In the genomic region with DNA sequence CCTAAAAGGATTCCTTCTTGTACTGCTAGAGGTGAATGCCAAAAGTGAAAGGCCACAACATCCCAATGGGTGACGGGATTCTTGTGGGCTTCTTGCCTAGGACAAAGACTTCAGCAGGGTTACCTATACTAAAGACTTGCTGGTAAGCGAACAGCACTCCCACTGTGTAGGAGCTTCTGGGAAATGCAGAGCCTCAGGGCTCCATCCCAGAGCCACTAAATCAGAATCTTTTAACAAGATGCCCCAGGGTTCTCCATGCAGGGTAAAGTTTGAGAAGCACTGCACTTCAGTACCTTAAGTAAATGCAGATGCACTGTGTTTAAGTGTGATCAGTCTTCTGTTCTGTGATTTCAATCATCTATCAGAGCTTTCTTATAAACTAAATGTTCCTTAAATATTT, we compare ENCODE assay signal across 18 cellular contexts.
DNase-seq lines count a peak whose midpoint lies in the region; ATAC-seq and TF ChIP-seq lines count a peak whose summit lies in the region.
"Had no signal": no experiment of that assay in that cellular context is flagged by ENCODE, and none has a peak within 500 bp of the region (broad histone marks: within the 10 kb centered on the region; RNA-seq: fewer than 3 reads in every experiment).

No MANE protein-coding gene starts in this region.

- H3K27ac ChIP-seq in right cardiac atrium (ENCODE audit: low read length) = peak overlapping the region; percentile 53
- peak overlapping the region in 3 of 12 donors; percentile 30 to 47 (median 39) for H3K27ac ChIP-seq in heart left ventricle
- no peak overlapping the region for H3K27ac ChIP-seq in mesendoderm (ENCODE audit: low read depth, low read length)
- H3K27ac ChIP-seq: BLaER1, Peyer's patch had no signal

- H3K4ac ChIP-seq in mesendoderm (ENCODE audit: low read depth, low read length) = no peak overlapping the region

- intact Hi-C loops in right cardiac atrium (cut with DNase I) = loop anchor here in 1 of 4 donors (10.0 kb wide), 1 partner anchor 106 kb away; no protein-coding TSS in a partner anchor
- intact Hi-C loops in heart left ventricle (cut with DNase I) = loop anchor here in 4 of 10 donors (2.0 to 10.0 kb wide), 3 partner anchors 16 to 106 kb away; no protein-coding TSS in a partner anchor

- H3K4me2 ChIP-seq in mesendoderm (ENCODE audit: low read length) = no peak overlapping the region
- H3K4me2 ChIP-seq: BLaER1 had no signal

- H3K18ac ChIP-seq in mesendoderm (ENCODE audit: low read length) = no peak overlapping the region

- H3K27me3 ChIP-seq in right cardiac atrium (ENCODE audit: control insufficient read depth, insufficient read depth) (no peaks in the 10 kb centered on the region), heart left ventricle (no peaks in the 10 kb centered on the region), mesendoderm (ENCODE audit: insufficient read depth, low read length, poor library complexity) (no peaks in the 10 kb centered on the region)
- H3K27me3 ChIP-seq: BLaER1, Peyer's patch had no signal

- no peak overlapping the region for H3K9ac ChIP-seq in mesendoderm (ENCODE audit: low read length)
- H3K9ac ChIP-seq: BLaER1 had no signal

- H2BK120ac ChIP-seq in mesendoderm (ENCODE audit: low read depth, low read length) = no peak overlapping the region

- POLR2A ChIA-PET in WTC11 (lab: Charles Lee) = no interaction called here

- H3K79me1 ChIP-seq in mesendoderm (ENCODE audit: low read length) = no peaks in the 10 kb centered on the region

- no peaks in the 10 kb centered on the region for H3K9me3 ChIP-seq in right cardiac atrium (ENCODE audit: control insufficient read depth, low read length)
- peaks cover 0 to 14% (median 9%) of the 10 kb centered on the region in 12 donors for H3K9me3 ChIP-seq in heart left ventricle
- H3K9me3 ChIP-seq: HAP-1, Peyer's patch had no signal

- no peak overlapping the region for H4K5ac ChIP-seq in mesendoderm (ENCODE audit: low read length)

- peaks cover 7% of the 10 kb centered on the region; the same call in 1 of the 2 replicates for H3K4me1 Mint-ChIP-seq in WTC11

- no peak overlapping the region for H2BK5ac ChIP-seq in mesendoderm (ENCODE audit: low read length)

- no peaks in the 10 kb centered on the region for H3K79me2 ChIP-seq in mesendoderm (ENCODE audit: control insufficient read depth, insufficient read depth, low read length)

- no peak for TF ChIP-seq CTCF in heart left ventricle (IDR thresholded peaks at IDR 0.05)
- TF ChIP-seq CTCF in WTC11 (IDR thresholded peaks at IDR 0.05) = no peak

- H2AK5ac ChIP-seq in mesendoderm (ENCODE audit: low read length) = no peak overlapping the region

- H3K23ac ChIP-seq in mesendoderm (ENCODE audit: low read length) = no peak overlapping the region

- H3K36me3 ChIP-seq in heart left ventricle (peaks cover 0 to 21% (median 0%) of the 10 kb centered on the region in 9 donors), mesendoderm (ENCODE audit: control insufficient read depth, insufficient read depth, low read length) (no peaks in the 10 kb centered on the region)
- H3K36me3 ChIP-seq: BLaER1, HAP-1, Peyer's patch had no signal

- CTCF ChIA-PET in WTC11 (lab: Charles Lee) = interaction anchor here (2.1 kb wide), 1 partner anchor 104 kb away, joined by 11 read pairs; no protein-coding TSS in a partner anchor

- H3K56ac ChIP-seq in mesendoderm (ENCODE audit: low read length) = no peak overlapping the region

- H3K4me3 ChIP-seq in right cardiac atrium (ENCODE audit: low read length) (no peak overlapping the region), heart left ventricle (no peak overlapping the region), mesendoderm (ENCODE audit: low read length) (no peak overlapping the region)
- H3K4me3 ChIP-seq: BLaER1, HAP-1, Peyer's patch had no signal

- WGBS in right cardiac atrium = 46% methylated on average over 2 of the region's 2 CpGs
- 45 to 48% (median 47%) methylated on average over 2 of the region's 2 CpGs for WGBS in heart left ventricle, 4 donors
- no CpG with 5 or more reads among the region's 2 CpGs for WGBS in mesendoderm (ENCODE audit: extremely low coverage, insufficient coverage, low lambda C conversion rate)

- H3K4me1 ChIP-seq in right cardiac atrium (ENCODE audit: control insufficient read depth, insufficient read depth, low read length) (peaks cover 13% of the 10 kb centered on the region), heart left ventricle (peaks cover 14 to 60% (median 43%) of the 10 kb centered on the region in 12 donors), mesendoderm (ENCODE audit: control insufficient read depth, low read depth, low read length) (no peaks in the 10 kb centered on the region)
- H3K4me1 ChIP-seq: HAP-1 had no signal

- no peak overlapping the region for H3K4me3 Mint-ChIP-seq in WTC11

- no peak overlapping the region for H3K27ac Mint-ChIP-seq in WTC11

- H2BK15ac ChIP-seq in mesendoderm (replicated peaks; ENCODE audit: low read depth) = no peak overlapping the region

- H3K27me3 Mint-ChIP-seq in WTC11 (ENCODE audit: low read depth) = no peaks in the 10 kb centered on the region

- H4K8ac ChIP-seq in mesendoderm (ENCODE audit: low read depth, low read length) = no peak overlapping the region

- DNase-seq in right cardiac atrium = no peak
- no peak for DNase-seq in heart left ventricle
- DNase-seq in WTC11 (ENCODE audit: low spot score) = no peak
- DNase-seq in mesendoderm = peak; percentile 41
- no peak for DNase-seq in cerebellar cortex (ENCODE audit: low spot score)
- DNase-seq: Karpas-422, MM.1S, NCI-H1105, NCI-H187, NCI-H446 treated with DMSO at 0.1 percent for 48 hours, NCI-H748 treated with DMSO at 0.1 percent for 48 hours, Peyer's patch, Right ventricle myocardium superior had no signal

- peaks cover 23% of the 10 kb centered on the region for H3K9me3 Mint-ChIP-seq in WTC11

- TF ChIP-seq POLR2A in heart left ventricle (IDR thresholded peaks at IDR 0.05) = no peak

- peaks cover 22% of the 10 kb centered on the region for H3K36me3 Mint-ChIP-seq in WTC11

- ATAC-seq in right cardiac atrium (no peak), heart left ventricle (no peak), WTC11 (peak; percentile 80), GM21381 (IDR thresholded peaks at IDR 0.05; ENCODE audit: unreplicated experiment) (no peak), GM21423 (IDR thresholded peaks at IDR 0.05; ENCODE audit: unreplicated experiment) (no peak)
- ATAC-seq: HepG2 had no signal

TF ChIP-seq in WTC11, 78 proteins besides CTCF, POLR2A, EP300 and RAD21 (continues in another document):
- no peak for TF ChIP-seq E2F1 (CRISPR knock-in tag; IDR thresholded peaks at IDR 0.05)
- no peak for TF ChIP-seq CREM (CRISPR knock-in tag; IDR thresholded peaks at IDR 0.05)
- no peak for TF ChIP-seq ERG (CRISPR knock-in tag; IDR thresholded peaks at IDR 0.05)
- TF ChIP-seq FOXK1 (CRISPR knock-in tag; IDR thresholded peaks at IDR 0.05) = no peak
- TF ChIP-seq, protein P1, sequence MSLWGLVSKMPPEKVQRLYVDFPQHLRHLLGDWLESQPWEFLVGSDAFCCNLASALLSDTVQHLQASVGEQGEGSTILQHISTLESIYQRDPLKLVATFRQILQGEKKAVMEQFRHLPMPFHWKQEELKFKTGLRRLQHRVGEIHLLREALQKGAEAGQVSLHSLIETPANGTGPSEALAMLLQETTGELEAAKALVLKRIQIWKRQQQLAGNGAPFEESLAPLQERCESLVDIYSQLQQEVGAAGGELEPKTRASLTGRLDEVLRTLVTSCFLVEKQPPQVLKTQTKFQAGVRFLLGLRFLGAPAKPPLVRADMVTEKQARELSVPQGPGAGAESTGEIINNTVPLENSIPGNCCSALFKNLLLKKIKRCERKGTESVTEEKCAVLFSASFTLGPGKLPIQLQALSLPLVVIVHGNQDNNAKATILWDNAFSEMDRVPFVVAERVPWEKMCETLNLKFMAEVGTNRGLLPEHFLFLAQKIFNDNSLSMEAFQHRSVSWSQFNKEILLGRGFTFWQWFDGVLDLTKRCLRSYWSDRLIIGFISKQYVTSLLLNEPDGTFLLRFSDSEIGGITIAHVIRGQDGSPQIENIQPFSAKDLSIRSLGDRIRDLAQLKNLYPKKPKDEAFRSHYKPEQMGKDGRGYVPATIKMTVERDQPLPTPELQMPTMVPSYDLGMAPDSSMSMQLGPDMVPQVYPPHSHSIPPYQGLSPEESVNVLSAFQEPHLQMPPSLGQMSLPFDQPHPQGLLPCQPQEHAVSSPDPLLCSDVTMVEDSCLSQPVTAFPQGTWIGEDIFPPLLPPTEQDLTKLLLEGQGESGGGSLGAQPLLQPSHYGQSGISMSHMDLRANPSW (CRISPR knock-in tag; conservative IDR thresholded peaks at IDR 0.05; ENCODE audit: low read depth) = no peak
- TF ChIP-seq ZBTB21 (CRISPR knock-in tag; IDR thresholded peaks at IDR 0.05; ENCODE audit: borderline replicate concordance) = no peak
